In the genomic region with DNA sequence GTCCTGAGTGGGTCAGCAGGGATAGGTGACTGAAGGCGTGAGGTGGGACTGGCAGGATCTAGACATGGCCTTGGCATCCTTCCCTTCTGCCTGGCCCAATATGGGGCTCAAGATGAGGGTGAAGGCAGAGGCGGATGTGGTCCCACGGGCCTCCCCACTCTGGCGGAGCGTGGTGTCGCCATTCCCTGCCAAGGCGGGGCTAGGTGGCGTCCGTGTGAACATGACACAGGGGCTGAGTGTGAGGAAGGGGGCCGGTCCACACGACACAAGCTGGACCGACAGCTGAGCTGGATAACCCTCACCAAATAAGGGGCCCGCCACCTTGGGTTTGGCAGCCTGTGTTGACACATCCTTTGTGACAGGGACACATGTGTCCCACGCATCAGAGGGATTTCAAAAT, we compare ENCODE assay signal across 28 cellular contexts. TPM values are rescaled to one million over a fixed set of nuclear protein-coding genes. Genes with fewer than 3 reads are reported as not detected.
DNase-seq lines count a peak whose midpoint lies in the region; ATAC-seq and TF ChIP-seq lines count a peak whose summit lies in the region.
"Had no signal": no experiment of that assay in that cellular context is flagged by ENCODE, and none has a peak within 500 bp of the region (broad histone marks: within the 10 kb centered on the region; RNA-seq: fewer than 3 reads in every experiment).

No MANE protein-coding gene starts in this region.

- intact Hi-C loops in cardiac septum (cut with DNase I) = no loop called here
- intact Hi-C loops in left ventricle myocardium inferior (cut with micrococcal nuclease) = no loop called here
- intact Hi-C loops in transverse colon (cut with DNase I; ENCODE audit: low total_unique reads) = no loop called here

- H3K4me3 Mint-ChIP-seq in chondrocyte (ENCODE audit: unreplicated experiment) (no peak overlapping the region), nephron (no peak overlapping the region)
- H3K4me3 Mint-ChIP-seq in effector memory CD8-positive, alpha-beta T cell = no peak overlapping the region
- H3K4me3 Mint-ChIP-seq: activated naive CD8-positive, alpha-beta T cell treated with anti-CD3 and anti-CD28 coated beads for 36 hours; CD8-positive, alpha-beta T cell; T-cell had no signal

- no peaks in the 10 kb centered on the region for H3K4me1 Mint-ChIP-seq in chondrocyte (ENCODE audit: low read depth)
- peaks cover 63% of the 10 kb centered on the region for H3K4me1 Mint-ChIP-seq in nephron
- peaks cover 24 to 26% of the 10 kb centered on the region in 2 donors for H3K4me1 Mint-ChIP-seq in effector memory CD8-positive, alpha-beta T cell (ENCODE audit: low read depth in 2 of 2)

- H3K27me3 Mint-ChIP-seq in chondrocyte (ENCODE audit: low read depth) (no peaks in the 10 kb centered on the region), nephron (ENCODE audit: low read depth) (no peaks in the 10 kb centered on the region)
- no peaks in the 10 kb centered on the region for H3K27me3 Mint-ChIP-seq in effector memory CD8-positive, alpha-beta T cell
- H3K27me3 Mint-ChIP-seq: activated naive CD8-positive, alpha-beta T cell treated with anti-CD3 and anti-CD28 coated beads for 36 hours; progenitor cell of endocrine pancreas; T-cell had no signal

- H3K27ac ChIP-seq in left ventricle myocardium inferior (replicated peaks) (no peak overlapping the region), transverse colon (no peak overlapping the region)
- H3K27ac ChIP-seq: thoracic aorta, vagina had no signal

- in situ Hi-C loops in transverse colon (cut with MboI; ENCODE audit: low pct_ligation_motif_present in 1 of 4, low pct_unique_long_range_greater_than_20kb in 1 of 4, low sequenced_read_pairs in 3 of 4) = no loop called here

- TF ChIP-seq POLR2A in transverse colon (IDR thresholded peaks at IDR 0.05) = no peak

- no peak for TF ChIP-seq CTCF in left ventricle myocardium inferior (IDR thresholded peaks at IDR 0.05; ENCODE audit: borderline replicate concordance)
- TF ChIP-seq CTCF in chondrocyte (IDR thresholded peaks at IDR 0.05) = no peak
- TF ChIP-seq CTCF in nephron (IDR thresholded peaks at IDR 0.05; ENCODE audit: unreplicated experiment in 3 of 3) = no peak
- no peak for TF ChIP-seq CTCF in transverse colon (IDR thresholded peaks at IDR 0.05)

- 97% methylated on average over 14 of the region's 14 CpGs; no CpG with 5 or more reads in 1 of the 2 donors for WGBS in transverse colon (ENCODE audit: low coverage in 1 of 2), 2 donors

- no peak overlapping the region for H3K4me3 ChIP-seq in left ventricle myocardium inferior
- H3K4me3 ChIP-seq in transverse colon = no peak overlapping the region
- H3K4me3 ChIP-seq: dorsolateral prefrontal cortex, lung, MG63, thoracic aorta, vagina had no signal

- DNase-seq in cardiac septum (ENCODE audit: low spot score) (peak; percentile 76), left ventricle myocardium inferior (no peak), chondrocyte (ENCODE audit: low spot score) (peak; percentile 66), transverse colon (no peak)
- DNase-seq in effector memory CD8-positive, alpha-beta T cell = no peak
- DNase-seq: activated CD4-positive, alpha-beta T cell treated with anti-CD3 and anti-CD28 coated beads, Interleukin-2, amount 50 U/mL, for 48 hours; activated CD8-positive, alpha-beta memory T cell treated with anti-CD3 and anti-CD28 coated beads, Interleukin-2, amount 50 U/mL, for 48 hours; activated naive CD8-positive, alpha-beta T cell treated with anti-CD3 and anti-CD28 coated beads for 36 hours; CD8-positive, alpha-beta T cell; DMS153; dorsolateral prefrontal cortex; H7; KBM-7; MG63; NCI-H2029 treated with DMSO at 0.1 percent for 48 hours; NCI-H526; stimulated activated CD4-positive, alpha-beta T cell treated with anti-CD3 and anti-CD28 coated beads, Interleukin-4, amount 100 ng/mL, for 24 hours; stimulated activated naive CD4-positive, alpha-beta T cell treated with Interleukin-2 at 50 U/mL for 16 hours; T-cell had no signal

- ATAC-seq in effector memory CD8-positive, alpha-beta T cell (replicated peaks) = no peak
- ATAC-seq in HG02759 (IDR thresholded peaks at IDR 0.05; ENCODE audit: unreplicated experiment) = no peak
- no peak for ATAC-seq in GM19452 (IDR thresholded peaks at IDR 0.05; ENCODE audit: unreplicated experiment)
- ATAC-seq: activated CD4-positive, CD25-positive, alpha-beta regulatory T cell treated with anti-CD3 and anti-CD28 coated beads, Interleukin-2, amount 50 U/mL, for 24 hours; CD8-positive, alpha-beta T cell; sciatic nerve; T-cell had no signal

- H3K9me3 Mint-ChIP-seq in chondrocyte (ENCODE audit: low read depth) (no peaks in the 10 kb centered on the region), nephron (no peaks in the 10 kb centered on the region)
- H3K9me3 Mint-ChIP-seq in effector memory CD8-positive, alpha-beta T cell = no peaks in the 10 kb centered on the region
- H3K9me3 Mint-ChIP-seq: activated naive CD8-positive, alpha-beta T cell treated with anti-CD3 and anti-CD28 coated beads for 36 hours; CD8-positive, alpha-beta T cell; T-cell had no signal

- H3K9me3 ChIP-seq in left ventricle myocardium inferior (replicated peaks) (no peaks in the 10 kb centered on the region), transverse colon (no peaks in the 10 kb centered on the region)
- H3K9me3 ChIP-seq: MG63, thoracic aorta, vagina had no signal

- no peak for TF ChIP-seq EP300 in transverse colon (IDR thresholded peaks at IDR 0.05; ENCODE audit: low read depth)

- H3K4me1 ChIP-seq in left ventricle myocardium inferior = peaks cover 27% of the 10 kb centered on the region
- peaks cover 27 to 42% (median 30%) of the 10 kb centered on the region in 4 donors for H3K4me1 ChIP-seq in transverse colon

- H3K36me3 ChIP-seq in left ventricle myocardium inferior = no peaks in the 10 kb centered on the region
- H3K36me3 ChIP-seq in transverse colon = no peaks in the 10 kb centered on the region
- H3K36me3 ChIP-seq: MG63, thoracic aorta, vagina had no signal

- H3K27me3 ChIP-seq in left ventricle myocardium inferior (ENCODE audit: low read depth) = no peaks in the 10 kb centered on the region
- no peaks in the 10 kb centered on the region for H3K27me3 ChIP-seq in transverse colon
- H3K27me3 ChIP-seq: dorsolateral prefrontal cortex, MG63, vagina had no signal

- no peaks in the 10 kb centered on the region for H3K36me3 Mint-ChIP-seq in chondrocyte (ENCODE audit: low read depth)
- H3K36me3 Mint-ChIP-seq in nephron (ENCODE audit: low read depth) = no peaks in the 10 kb centered on the region
- H3K36me3 Mint-ChIP-seq in effector memory CD8-positive, alpha-beta T cell (ENCODE audit: insufficient read depth) = peaks cover 2% of the 10 kb centered on the region

- H3K27ac Mint-ChIP-seq in chondrocyte (ENCODE audit: unreplicated experiment) = no peak overlapping the region
- H3K27ac Mint-ChIP-seq in nephron = peak overlapping the region in 2 of 3 experiments; percentile 58 to 75
- no peak overlapping the region for H3K27ac Mint-ChIP-seq in effector memory CD8-positive, alpha-beta T cell
- H3K27ac Mint-ChIP-seq: activated naive CD8-positive, alpha-beta T cell treated with anti-CD3 and anti-CD28 coated beads for 36 hours; CD8-positive, alpha-beta T cell; T-cell had no signal

RNA-seq across cellular contexts. Expression of gene ZNF710, which starts 43.1 kb away (rescaled TPM):
- 3.9 TPM for total RNA-seq in cardiac septum
- 5.5 TPM for total RNA-seq in left ventricle myocardium inferior
- 6.7 to 14.4 TPM (median 12.9 TPM) in 3 replicates for total RNA-seq in chondrocyte
- total RNA-seq in transverse colon = 10 to 100 TPM; 27.3 to 43.4 (median 35.6) TPM

RNA-seq across cellular contexts. Expression of gene IDH2, which starts 58.1 kb away (rescaled TPM):
- total RNA-seq in cardiac septum (455 TPM), left ventricle myocardium inferior (933 TPM), chondrocyte (115 to 126 TPM (median 125 TPM) in 3 replicates), transverse colon (100 to 1,000 TPM in 1 of 4 donors, 10 to 100 TPM in 3; 19.1 to 101 (median 85.1) TPM)

Comparison
In these comparisons a context has a peak if more than half of its experiments do, and no peak if none do; other contexts are left out.
1. DNase-seq: peak in cardiac septum (single experiment) and chondrocyte (single experiment); none in left ventricle myocardium inferior (single experiment), effector memory CD8-positive, alpha-beta T cell (0 of 3) and transverse colon (single experiment).
2. H3K27ac Mint-ChIP-seq: peak in nephron (2 of 3); none in chondrocyte (single experiment) and effector memory CD8-positive, alpha-beta T cell (0 of 2).